13 cellular contexts compared by ENCODE assay signal in the genomic region with DNA sequence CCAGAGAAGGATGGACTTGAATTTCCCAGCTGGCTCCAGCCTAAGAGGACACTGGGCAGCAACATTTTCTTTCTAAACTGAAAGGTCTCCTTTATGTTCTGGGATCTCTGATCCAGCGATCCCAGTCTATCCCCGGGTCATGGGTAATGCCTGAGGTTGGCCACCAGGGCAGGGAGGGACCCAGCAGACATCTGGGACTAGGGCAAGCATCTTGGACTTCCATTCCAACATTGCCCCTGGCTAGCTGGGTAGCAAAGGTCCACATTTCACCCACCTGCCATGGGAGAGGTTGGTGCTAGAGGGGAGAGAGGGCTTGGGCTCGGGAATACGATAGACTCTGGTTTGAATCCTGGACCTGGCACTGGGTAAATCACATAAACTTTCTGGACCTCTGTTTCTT.
DNase-seq lines count a peak whose midpoint lies in the region; ATAC-seq, FAIRE-seq and TF ChIP-seq lines count a peak whose summit lies in the region.
"Had no signal": no experiment of that assay in that cellular context is flagged by ENCODE, and none has a peak within 500 bp of the region (broad histone marks: within the 10 kb centered on the region; RNA-seq: fewer than 3 reads in every experiment).

No MANE protein-coding gene starts in this region.

- peak; percentile 85 for ATAC-seq in HepG2
- ATAC-seq in right lobe of liver = no peak
- ATAC-seq: activated CD8-positive, alpha-beta T cell treated with anti-CD3 and anti-CD28 coated beads, Interleukin-2, amount 10 ng/mL, durations not matched to agents 7 days and 5 days; pancreas had no signal

- no TSS peak for BruUV-seq in HepG2 (replicated peaks; lab: Mats Ljungman, UMichigan)

- intact Hi-C loops in HepG2 (cut with micrococcal nuclease; ENCODE audit: unreplicated experiment) (no loop called here), right lobe of liver (cut with DNase I) (no loop called here)

- H3K36me3 ChIP-seq in HepG2 (replicated peaks in 1 of 2; ENCODE audit: control insufficient read depth in 1 of 2, insufficient read depth in 2 of 2, low read length in 2 of 2) = no peaks in the 10 kb centered on the region
- no peaks in the 10 kb centered on the region for H3K36me3 ChIP-seq in right lobe of liver
- H3K36me3 ChIP-seq: pancreas had no signal

- peaks cover 0 to 9% of the 10 kb centered on the region in 2 experiments; a peak in 2 of 5 replicates for H3K27me3 ChIP-seq in HepG2 (ENCODE audit: control insufficient read depth in 1 of 2, insufficient read depth in 2 of 2, low read length in 2 of 2)
- H3K27me3 ChIP-seq in right lobe of liver = no peaks in the 10 kb centered on the region
- H3K27me3 ChIP-seq: pancreas had no signal

- no peaks in the 10 kb centered on the region for H4K20me1 ChIP-seq in HepG2 (ENCODE audit: insufficient read depth, low read length)

- FAIRE-seq in HepG2 (lab: Jason Lieb, UNC) = no peak
- FAIRE-seq: pancreas had no signal

- in situ Hi-C loops in HepG2 (cut with HindIII; ENCODE audit: extremely low pct_ligation_motif_present, low pct_unique_long_range_greater_than_20kb) = no loop called here

- H3K4me2 ChIP-seq in HepG2 (ENCODE audit: low read depth, low read length) = no peak overlapping the region

- no peaks in the 10 kb centered on the region for H3K9me3 ChIP-seq in HepG2 (ENCODE audit: low read length)
- H3K9me3 ChIP-seq in right lobe of liver = no peaks in the 10 kb centered on the region
- H3K9me3 ChIP-seq: pancreas had no signal

- no peak overlapping the region for H2AFZ ChIP-seq in HepG2 (ENCODE audit: low read length)

- TF ChIP-seq CTCF in HepG2 (CRISPR knock-in tag; IDR thresholded peaks at IDR 0.05) (no peak), right lobe of liver (IDR thresholded peaks at IDR 0.05) (peak in 1 of 4 donors; percentile 7), RWPE1 (conservative IDR thresholded peaks at IDR 0.05; ENCODE audit: low read depth) (no peak), fibroblast of pulmonary artery (IDR thresholded peaks at IDR 0.05; ENCODE audit: low read length, missing control alignments) (peak; percentile 13)

- H3K27ac ChIP-seq in HepG2 (ENCODE audit: extremely low read length, insufficient read depth, low read length) (no peak overlapping the region), right lobe of liver (no peak overlapping the region), RWPE1 (no peak overlapping the region)
- H3K27ac ChIP-seq: pancreas had no signal

- H3K4me3 ChIP-seq in HepG2 (replicated peaks in 1 of 3; ENCODE audit: insufficient read depth in 1 of 3, low read depth in 2 of 3, low read length in 3 of 3) = no peak overlapping the region
- no peak overlapping the region for H3K4me3 ChIP-seq in right lobe of liver
- H3K4me3 ChIP-seq in fibroblast of pulmonary artery (replicated peaks; ENCODE audit: low read depth, low read length) = no peak overlapping the region
- H3K4me3 ChIP-seq: pancreas had no signal

- no peak overlapping the region for H3K9ac ChIP-seq in HepG2 (ENCODE audit: insufficient read depth, low read depth, low read length)

- H3K79me2 ChIP-seq in HepG2 (ENCODE audit: insufficient read depth, low read length) = no peaks in the 10 kb centered on the region

- POLR2A ChIA-PET in HepG2 (lab: Yijun Ruan, JAX) (no interaction called here), RWPE1 (lab: Yijun Ruan, JAX; ENCODE audit: low non-redundant PET) (no interaction called here)

- no peak for TF ChIP-seq RAD21 in HepG2 (CRISPR knock-in tag; IDR thresholded peaks at IDR 0.05)

- CTCF ChIA-PET in HepG2 (lab: Yijun Ruan, JAX; ENCODE audit: low intra/inter-chr PET ratio, low total read pairs) = interaction anchor here (0.6 kb wide), 1 partner anchor 163 kb away, joined by 3 read pairs; no protein-coding TSS in a partner anchor
- CTCF ChIA-PET in RWPE1 (lab: Yijun Ruan, JAX) = interaction anchor here (0.8 to 1.2 kb wide), 2 partner anchors 8 to 74 kb away, joined by 3 to 4 read pairs; no protein-coding TSS in a partner anchor

- DNase-seq in HepG2 (ENCODE audit: low spot score) (no peak), right lobe of liver (no peak), RWPE1 (ENCODE audit: low spot score) (peak; percentile 38), fibroblast of pulmonary artery (ENCODE audit: low read depth) (no peak), NCI-H446 (lab: John Stamatoyannopoulos, UW) (no peak), amygdala (lab: John Stamatoyannopoulos, UW) (no peak), NCI-H2107 treated with DMSO at 0.1 percent for 48 hours (lab: John Stamatoyannopoulos, UW; ENCODE audit: unreplicated experiment) (no peak)
- no peak for DNase-seq in activated CD4-positive, alpha-beta T cell treated with anti-CD3 and anti-CD28 coated beads for 1 hour
- DNase-seq: activated CD8-positive, alpha-beta T cell treated with anti-CD3 and anti-CD28 coated beads, Interleukin-2, amount 10 ng/mL, durations not matched to agents 7 days and 5 days; NCI-H187; NCI-H510A; pancreas; stimulated activated naive CD4-positive, alpha-beta T cell had no signal

- TF ChIP-seq POLR2A in HepG2 (IDR thresholded peaks at IDR 0.05; ENCODE audit: insufficient read depth in 1 of 2, low read depth in 2 of 2, low read length in 2 of 2) = no peak
- no peak for TF ChIP-seq POLR2A in right lobe of liver (IDR thresholded peaks at IDR 0.05)

- 58% methylated on average over 2 of the region's 4 CpGs for WGBS in HepG2 (ENCODE audit: low lambda C conversion rate)
- WGBS in right lobe of liver (ENCODE audit: insufficient coverage, low coverage, low lambda C conversion rate, missing lambda C conversion rate) = 93% methylated on average over 3 of the region's 4 CpGs

- TF ChIP-seq EP300 in HepG2 (IDR thresholded peaks at IDR 0.05; ENCODE audit: low read depth in 2 of 2, low read length in 2 of 2) = no peak
- TF ChIP-seq EP300 in HepG2 (CRISPR knock-in tag; IDR thresholded peaks at IDR 0.05; ENCODE audit: borderline replicate concordance) = no peak

- H3K4me1 ChIP-seq in HepG2 (ENCODE audit: insufficient read depth, low read length) = 0 out of 2 replicates have a peak, but pooled peaks cover 5% of the 10 kb centered on the region
- peaks cover 0 to 3% (median 0%) of the 10 kb centered on the region in 4 donors for H3K4me1 ChIP-seq in right lobe of liver
- H3K4me1 ChIP-seq: pancreas had no signal

TF ChIP-seq in HepG2, 621 proteins besides CTCF, POLR2A, EP300 and RAD21:
- TF ChIP-seq ZNF354B (CRISPR knock-in tag; IDR thresholded peaks at IDR 0.05) (no peak), KDM5B (CRISPR knock-in tag; IDR thresholded peaks at IDR 0.05; ENCODE audit: borderline replicate concordance) (no peak), HDAC6 (IDR thresholded peaks at IDR 0.05; ENCODE audit: low read depth, low read length) (no peak), NFRKB (IDR thresholded peaks at IDR 0.05) (no peak), ZBTB3 (CRISPR knock-in tag; IDR thresholded peaks at IDR 0.05; ENCODE audit: borderline replicate concordance, low read depth) (no peak), NONO (IDR thresholded peaks at IDR 0.05) (no peak), NONO (CRISPR knock-in tag; conservative IDR thresholded peaks at IDR 0.05) (no peak), ELF1 (CRISPR knock-in tag; IDR thresholded peaks at IDR 0.05) (no peak), SMARCC2 (IDR thresholded peaks at IDR 0.05) (no peak), ZC3H4 (CRISPR knock-in tag; IDR thresholded peaks at IDR 0.05; ENCODE audit: borderline replicate concordance) (no peak)
- TF ChIP-seq, protein P1, sequence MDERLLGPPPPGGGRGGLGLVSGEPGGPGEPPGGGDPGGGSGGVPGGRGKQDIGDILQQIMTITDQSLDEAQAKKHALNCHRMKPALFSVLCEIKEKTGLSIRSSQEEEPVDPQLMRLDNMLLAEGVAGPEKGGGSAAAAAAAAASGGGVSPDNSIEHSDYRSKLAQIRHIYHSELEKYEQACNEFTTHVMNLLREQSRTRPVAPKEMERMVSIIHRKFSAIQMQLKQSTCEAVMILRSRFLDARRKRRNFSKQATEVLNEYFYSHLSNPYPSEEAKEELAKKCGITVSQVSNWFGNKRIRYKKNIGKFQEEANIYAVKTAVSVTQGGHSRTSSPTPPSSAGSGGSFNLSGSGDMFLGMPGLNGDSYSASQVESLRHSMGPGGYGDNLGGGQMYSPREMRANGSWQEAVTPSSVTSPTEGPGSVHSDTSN (CRISPR knock-in tag; IDR thresholded peaks at IDR 0.05) = no peak
- TF ChIP-seq, protein P2, sequence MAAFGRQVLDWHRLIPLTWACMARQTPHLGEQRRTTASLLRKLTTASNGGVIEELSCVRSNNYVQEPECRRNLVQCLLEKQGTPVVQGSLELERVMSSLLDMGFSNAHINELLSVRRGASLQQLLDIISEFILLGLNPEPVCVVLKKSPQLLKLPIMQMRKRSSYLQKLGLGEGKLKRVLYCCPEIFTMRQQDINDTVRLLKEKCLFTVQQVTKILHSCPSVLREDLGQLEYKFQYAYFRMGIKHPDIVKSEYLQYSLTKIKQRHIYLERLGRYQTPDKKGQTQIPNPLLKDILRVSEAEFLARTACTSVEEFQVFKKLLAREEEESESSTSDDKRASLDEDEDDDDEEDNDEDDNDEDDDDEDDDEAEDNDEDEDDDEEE (CRISPR knock-in tag; IDR thresholded peaks at IDR 0.05) = no peak
- TF ChIP-seq, protein P3, sequence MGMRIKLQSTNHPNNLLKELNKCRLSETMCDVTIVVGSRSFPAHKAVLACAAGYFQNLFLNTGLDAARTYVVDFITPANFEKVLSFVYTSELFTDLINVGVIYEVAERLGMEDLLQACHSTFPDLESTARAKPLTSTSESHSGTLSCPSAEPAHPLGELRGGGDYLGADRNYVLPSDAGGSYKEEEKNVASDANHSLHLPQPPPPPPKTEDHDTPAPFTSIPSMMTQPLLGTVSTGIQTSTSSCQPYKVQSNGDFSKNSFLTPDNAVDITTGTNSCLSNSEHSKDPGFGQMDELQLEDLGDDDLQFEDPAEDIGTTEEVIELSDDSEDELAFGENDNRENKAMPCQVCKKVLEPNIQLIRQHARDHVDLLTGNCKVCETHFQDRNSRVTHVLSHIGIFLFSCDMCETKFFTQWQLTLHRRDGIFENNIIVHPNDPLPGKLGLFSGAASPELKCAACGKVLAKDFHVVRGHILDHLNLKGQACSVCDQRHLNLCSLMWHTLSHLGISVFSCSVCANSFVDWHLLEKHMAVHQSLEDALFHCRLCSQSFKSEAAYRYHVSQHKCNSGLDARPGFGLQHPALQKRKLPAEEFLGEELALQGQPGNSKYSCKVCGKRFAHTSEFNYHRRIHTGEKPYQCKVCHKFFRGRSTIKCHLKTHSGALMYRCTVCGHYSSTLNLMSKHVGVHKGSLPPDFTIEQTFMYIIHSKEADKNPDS (CRISPR knock-in tag; IDR thresholded peaks at IDR 0.05) = no peak
- TF ChIP-seq, protein P4, sequence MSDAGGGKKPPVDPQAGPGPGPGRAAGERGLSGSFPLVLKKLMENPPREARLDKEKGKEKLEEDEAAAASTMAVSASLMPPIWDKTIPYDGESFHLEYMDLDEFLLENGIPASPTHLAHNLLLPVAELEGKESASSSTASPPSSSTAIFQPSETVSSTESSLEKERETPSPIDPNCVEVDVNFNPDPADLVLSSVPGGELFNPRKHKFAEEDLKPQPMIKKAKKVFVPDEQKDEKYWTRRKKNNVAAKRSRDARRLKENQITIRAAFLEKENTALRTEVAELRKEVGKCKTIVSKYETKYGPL (CRISPR knock-in tag; IDR thresholded peaks at IDR 0.05) = no peak
